In genomic region chr4:110621839-110622751, GRCh38 we compare ENCODE assay signal across 8 cellular contexts. TPM values are rescaled to one million over a fixed set of nuclear protein-coding genes. Genes with fewer than 3 reads are reported as not detected.
DNase-seq lines count a peak whose midpoint lies in the region; ATAC-seq, FAIRE-seq and TF ChIP-seq lines count a peak whose summit lies in the region.

No MANE protein-coding gene starts in this region.

- no peaks in the 10 kb centered on the region for H3K79me2 ChIP-seq in PC-3 (ENCODE audit: low read length)
- H3K79me2 ChIP-seq in endothelial cell of umbilical vein (ENCODE audit: control insufficient read depth, insufficient read depth, low read length) = no peaks in the 10 kb centered on the region

- no peak overlapping the region for H2AK5ac ChIP-seq in neuronal stem cell (ENCODE audit: low read depth, low read length)

- no peak for TF ChIP-seq POLR2A in endothelial cell of umbilical vein (IDR thresholded peaks at IDR 0.05; ENCODE audit: low read depth, low read length)

- H3K36me3 ChIP-seq in PC-3 (ENCODE audit: low read depth, low read length) (no peaks in the 10 kb centered on the region), endothelial cell of umbilical vein (ENCODE audit: control insufficient read depth in 2 of 2, extremely low read depth in 1 of 2, insufficient read depth in 2 of 2, low read length in 2 of 2) (no peaks in the 10 kb centered on the region), neuronal stem cell (replicated peaks in 1 of 2; ENCODE audit: control insufficient read depth in 2 of 2, insufficient read depth in 2 of 2, low read length in 2 of 2) (no peaks in the 10 kb centered on the region)

- BruUV-seq in PC-3 (replicated peaks; lab: Mats Ljungman, UMichigan) (no TSS peak), endothelial cell of umbilical vein (replicated peaks; lab: Mats Ljungman, UMichigan) (no TSS peak)

- H4K20me1 ChIP-seq in PC-3 (ENCODE audit: low read length) (no peaks in the 10 kb centered on the region), endothelial cell of umbilical vein (replicated peaks; ENCODE audit: control insufficient read depth, extremely low read depth, insufficient read depth, low read length) (peaks cover 3% of the 10 kb centered on the region)

- POLR2A ChIA-PET in PC-3 (lab: Charles Lee; ENCODE audit: unreplicated experiment) (no interaction called here), endothelial cell of umbilical vein (lab: Charles Lee) (interaction anchor here (0.6 kb wide), 1 partner anchor 307 kb away, joined by 3 read pairs; no protein-coding TSS in a partner anchor)

- dilution Hi-C loops in endothelial cell of umbilical vein (cut with MboI; ENCODE audit: extremely low pct_ligation_motif_present, low sequenced_read_pairs) = no loop called here

- H3K27ac ChIP-seq in PC-3 (ENCODE audit: low read length) (no peak overlapping the region), endothelial cell of umbilical vein (ENCODE audit: insufficient read depth, low read depth, low read length) (no peak overlapping the region), neuronal stem cell (replicated peaks; ENCODE audit: low read length) (no peak overlapping the region)

- no CpG with 5 or more reads among the region's 73 CpGs for whole genome bisulfite sequencing in neuronal stem cell (ENCODE audit: extremely low coverage in 2 of 2, insufficient read length in 2 of 2, insufficient replicate concordance in 1 of 2), 2 donors

- H3K9me3 ChIP-seq in PC-3 (ENCODE audit: low read length) (no peaks in the 10 kb centered on the region), endothelial cell of umbilical vein (replicated peaks; ENCODE audit: control insufficient read depth, insufficient read depth, low read length) (no peaks in the 10 kb centered on the region), neuronal stem cell (replicated peaks in 1 of 2; ENCODE audit: control insufficient read depth in 2 of 2, insufficient read depth in 1 of 2, low read depth in 1 of 2, low read length in 2 of 2) (peaks cover 0 to 2% of the 10 kb centered on the region in 2 donors)

- H3K4ac ChIP-seq in neuronal stem cell (ENCODE audit: low read length) = no peak overlapping the region

- no peak overlapping the region for H2BK120ac ChIP-seq in neuronal stem cell (ENCODE audit: low read depth, low read length)

- H3K23ac ChIP-seq in neuronal stem cell (ENCODE audit: low read depth, low read length, poor library complexity) = peak overlapping the region; percentile 100

- intact Hi-C loops in PC-3 (cut with micrococcal nuclease) = no loop called here
- intact Hi-C loops in endothelial cell of umbilical vein (cut with micrococcal nuclease) = loop anchor here (2.0 to 5.0 kb wide), 2 partner anchors 87 to 1895 kb away; partner anchors contain the start of gene NEUROG2

- DNase-seq in EH (ENCODE audit: low read depth) (peak; percentile 18), PC-3 (no peak), endothelial cell of umbilical vein (ENCODE audit: low read depth, low spot score) (no peak), neuronal stem cell (ENCODE audit: low spot score) (peak; percentile 35), NAMALWA (ENCODE audit: low spot score) (no peak), GOT3 (lab: John Stamatoyannopoulos, UW) (no peak), DMS153 treated with DMSO at 0.1 percent for 48 hours (lab: John Stamatoyannopoulos, UW; ENCODE audit: unreplicated experiment) (no peak)

- no peaks in the 10 kb centered on the region for H3K9me1 ChIP-seq in endothelial cell of umbilical vein (replicated peaks; ENCODE audit: control insufficient read depth, extremely low read depth, insufficient read depth, low read length)

- H2AFZ ChIP-seq in PC-3 (ENCODE audit: low read length) (no peak overlapping the region), endothelial cell of umbilical vein (ENCODE audit: low read depth, low read length) (peak overlapping the region; percentile 69), neuronal stem cell (ENCODE audit: low read length) (peak overlapping the region; percentile 98)

- H3K79me1 ChIP-seq in neuronal stem cell (ENCODE audit: low read depth, low read length) = no peaks in the 10 kb centered on the region

- H3K14ac ChIP-seq in neuronal stem cell (ENCODE audit: low read length) = no peak overlapping the region

- H3K9me2 ChIP-seq in PC-3 (replicated peaks; ENCODE audit: low read length) = no peaks in the 10 kb centered on the region

- H4K8ac ChIP-seq in neuronal stem cell (ENCODE audit: low read depth, low read length) = no peak overlapping the region

- ATAC-seq in PC-3 (no peak), GM19452 (IDR thresholded peaks at IDR 0.05; ENCODE audit: unreplicated experiment) (no peak)

- TF ChIP-seq CTCF in PC-3 (conservative IDR thresholded peaks at IDR 0.05; ENCODE audit: low read depth, low read length) (no peak), endothelial cell of umbilical vein (IDR thresholded peaks at IDR 0.05; ENCODE audit: extremely low read depth in 1 of 2, insufficient read depth in 1 of 2, low read depth in 1 of 2, low read length in 2 of 2) (no peak)

- H3K4me1 ChIP-seq in PC-3 (ENCODE audit: insufficient read depth, low read length) (no peaks in the 10 kb centered on the region; the same call in 1 of the 2 replicates), endothelial cell of umbilical vein (ENCODE audit: control insufficient read depth, extremely low read depth, insufficient read depth, low read length) (peaks cover 8% of the 10 kb centered on the region), neuronal stem cell (ENCODE audit: control insufficient read depth in 2 of 2, insufficient read depth in 1 of 2, low read depth in 1 of 2, low read length in 2 of 2) (peaks cover 7 to 17% of the 10 kb centered on the region in 2 donors)

- CTCF ChIA-PET in PC-3 (lab: Charles Lee) = no interaction called here
- CTCF ChIA-PET in endothelial cell of umbilical vein (lab: Charles Lee) = interaction anchor here (0.9 to 1.2 kb wide), 6 partner anchors 8 to 1009 kb away, joined by 3 to 6 read pairs (median 4); no protein-coding TSS in a partner anchor

- H2BK15ac ChIP-seq in neuronal stem cell (ENCODE audit: low read length) = no peak overlapping the region

- H2BK12ac ChIP-seq in neuronal stem cell (ENCODE audit: low read length) = no peak overlapping the region

- H3K18ac ChIP-seq in neuronal stem cell (ENCODE audit: low read length) = peak overlapping the region; percentile 74

- H2BK5ac ChIP-seq in neuronal stem cell (ENCODE audit: low read length) = peak overlapping the region; percentile 31

- H3K4me2 ChIP-seq in PC-3 (ENCODE audit: low read length) (peak overlapping the region; percentile 78; the same call in 1 of the 2 replicates), endothelial cell of umbilical vein (ENCODE audit: insufficient read depth, low read length) (peak overlapping the region; percentile 45), neuronal stem cell (ENCODE audit: insufficient read depth, low read length, poor library complexity, severe bottlenecking) (peak overlapping the region; percentile 97)

- H3F3A ChIP-seq in PC-3 (ENCODE audit: low read length, unreplicated experiment) = no peaks in the 10 kb centered on the region

- H3K9ac ChIP-seq in PC-3 (ENCODE audit: low read length) (no peak overlapping the region), endothelial cell of umbilical vein (replicated peaks; ENCODE audit: extremely low read depth, insufficient read depth, low read length) (no peak overlapping the region), neuronal stem cell (ENCODE audit: low read depth, low read length, poor library complexity) (no peak overlapping the region)

- H3K4me3 ChIP-seq in PC-3 (ENCODE audit: low read length) (peak overlapping the region; percentile 63), endothelial cell of umbilical vein (replicated peaks in 1 of 3; ENCODE audit: insufficient read depth in 1 of 3, low read depth in 1 of 3, low read length in 3 of 3) (peak overlapping the region in 2 of 3 experiments; percentile 33 to 50), neuronal stem cell (ENCODE audit: low read length in 2 of 2) (peak overlapping the region; percentile 51 to 64)

- FAIRE-seq in endothelial cell of umbilical vein (lab: Jason Lieb, UNC) = no peak

- peaks cover 63% of the 10 kb centered on the region for H3K27me3 ChIP-seq in PC-3 (ENCODE audit: low read length)
- H3K27me3 ChIP-seq in endothelial cell of umbilical vein (ENCODE audit: control insufficient read depth in 2 of 2, insufficient read depth in 2 of 2, low read length in 2 of 2) = peaks cover 90 to 100% of the 10 kb centered on the region in 2 experiments
- peaks cover 44 to 100% (median 93%) of the 10 kb centered on the region in 3 experiments for H3K27me3 ChIP-seq in neuronal stem cell (ENCODE audit: control insufficient read depth in 3 of 3, insufficient read depth in 3 of 3, low read depth in 1 of 3, low read length in 3 of 3)

- no peak overlapping the region for H4K91ac ChIP-seq in neuronal stem cell (ENCODE audit: low read depth, low read length, poor library complexity)

TF ChIP-seq in endothelial cell of umbilical vein, 7 proteins besides CTCF, POLR2A, EP300 and RAD21:
- TF ChIP-seq EZH2 (IDR thresholded peaks at IDR 0.05; ENCODE audit: borderline replicate concordance, low read depth, low read length, severe bottlenecking) = peak; percentile 89
- TF ChIP-seq MYC (IDR thresholded peaks at IDR 0.05; ENCODE audit: low read depth, low read length) = no peak

RNA-seq across cellular contexts. Expression of gene PITX2, which starts 0.8 kb away (rescaled TPM):
- total RNA-seq in PC-3 (2014; rRNA removed) (0.55 and 1.7 TPM in 2 replicates), endothelial cell of umbilical vein (0.31 and 0.35 TPM in 2 replicates)
- 0.04 and 0.11 TPM in 2 replicates for polyA plus RNA-seq in endothelial cell of umbilical vein
- polyA plus RNA-seq in endothelial cell of umbilical vein (2011; cell fraction: cytosol; rRNA removed) = 0.09 TPM in 1 of 2 replicates, not detected in the other
- polyA plus RNA-seq in endothelial cell of umbilical vein (2011; cell fraction: nucleus; rRNA removed) = 0.16 and 0.18 TPM in 2 replicates
- polyA plus RNA-seq in endothelial cell of umbilical vein (2012) = not detected in 2 replicates
- not detected in 2 replicates for polyA minus RNA-seq in endothelial cell of umbilical vein
- polyA minus RNA-seq in endothelial cell of umbilical vein (2011; cell fraction: cytosol; rRNA and poly(A)+ RNA removed) = 3.9 TPM
- polyA minus RNA-seq in endothelial cell of umbilical vein (2011; cell fraction: nucleus; rRNA and poly(A)+ RNA removed) = not detected in 2 replicates
- not detected for polyA plus RNA-seq in neuronal stem cell (2013, experiment 1 of 2)
- polyA plus RNA-seq in neuronal stem cell (2013, experiment 2 of 2) = 0.04 TPM

Comparison
In these comparisons a context has a peak if more than half of its experiments do, and no peak if none do; other contexts are left out.
1. DNase-seq: peak in EH (single experiment) and neuronal stem cell (single experiment); none in PC-3 (single experiment), endothelial cell of umbilical vein (single experiment), NAMALWA (single experiment), GOT3 (single experiment) and DMS153 treated with DMSO at 0.1 percent for 48 hours (single experiment).
2. H3K4me2 ChIP-seq: peak in every context shown above with its lines; median percentile 97 in neuronal stem cell; 78 in PC-3; 45 in endothelial cell of umbilical vein.
3. Peak in every context shown above with its lines, with median percentiles within 50 percentile points of each other: H3K4me3 ChIP-seq.